Comparison of ENCODE assay signal across 15 cellular contexts in the genomic region with DNA sequence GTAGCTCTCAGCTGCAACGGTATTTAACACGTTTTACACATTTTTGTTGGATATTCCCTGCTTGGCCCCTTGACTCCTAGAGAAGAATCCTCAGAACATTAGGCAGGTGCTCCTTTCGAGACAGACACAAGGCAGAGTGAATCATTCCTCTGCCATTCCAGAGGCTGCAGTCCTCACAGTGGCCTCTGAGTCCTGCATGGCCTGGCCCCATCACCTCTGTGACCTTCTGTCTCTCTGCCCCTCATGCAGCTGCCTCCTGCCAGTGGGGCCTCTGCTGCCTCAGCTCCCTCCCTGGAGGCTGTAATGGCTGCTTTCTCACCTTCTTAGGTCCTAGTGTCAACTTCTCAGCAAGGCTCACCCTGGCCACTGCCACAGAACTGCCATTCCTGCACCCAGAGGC.
DNase-seq lines count a peak whose midpoint lies in the region; TF ChIP-seq lines count a peak whose summit lies in the region.
"Had no signal": no experiment of that assay in that cellular context is flagged by ENCODE, and none has a peak within 500 bp of the region (broad histone marks: within the 10 kb centered on the region; RNA-seq: fewer than 3 reads in every experiment).

No MANE protein-coding gene starts in this region.

- H3K27me3 ChIP-seq in neural progenitor cell, result no peaks in the 10 kb centered on the region

- H3K9me3 Mint-ChIP-seq in glutamatergic neuron (ENCODE audit: unreplicated experiment) (no peaks in the 10 kb centered on the region), neural progenitor cell (no peaks in the 10 kb centered on the region)

- no peak overlapping the region for H3K27ac ChIP-seq in neural progenitor cell

- H3K36me3 ChIP-seq in neural progenitor cell, result no peaks in the 10 kb centered on the region

- DNase-seq in ELF-1 (ENCODE audit: low read depth, low spot score) (peak; percentile 27), LHCN-M2 (ENCODE audit: low read depth) (peak; percentile 29), glutamatergic neuron (peak; percentile 43), neural progenitor cell (ENCODE audit: low spot score) (peak; percentile 11), posterior vena cava (ENCODE audit: low spot score) (no peak), DMS153 (lab: John Stamatoyannopoulos, UW) (no peak), NOMO-1 (lab: John Stamatoyannopoulos, UW; ENCODE audit: unreplicated experiment in 2 of 2) (no peak)
- DNase-seq: CD4-positive, CD25-positive, alpha-beta regulatory T cell; NCI-H1092 treated with DMSO at 0.1 percent for 48 hours; NCI-H146; NCI-H2029; NCI-H226; NCI-H510A treated with DMSO at 0.1 percent for 48 hours; NCI-H748 treated with DMSO at 0.1 percent for 48 hours; SIG-M5 had no signal

- no peak overlapping the region for H3K4me3 ChIP-seq in neural progenitor cell

- intact Hi-C loops in posterior vena cava (cut with DNase I), result no loop called here

- peaks cover 1% of the 10 kb centered on the region for H3K27me3 Mint-ChIP-seq in glutamatergic neuron (ENCODE audit: unreplicated experiment)
- no peaks in the 10 kb centered on the region for H3K27me3 Mint-ChIP-seq in neural progenitor cell (ENCODE audit: insufficient read depth, low read depth)
- H3K27me3 Mint-ChIP-seq: CD4-positive, CD25-positive, alpha-beta regulatory T cell had no signal

- H3K79me2 ChIP-seq in neural progenitor cell (ENCODE audit: low read depth), result no peaks in the 10 kb centered on the region

- H3F3A ChIP-seq in neural progenitor cell (ENCODE audit: low read depth), result peaks cover 12% of the 10 kb centered on the region

- H3K9me3 ChIP-seq in neural progenitor cell (ENCODE audit: low read depth), result no peaks in the 10 kb centered on the region

- H3K9ac ChIP-seq in neural progenitor cell, result no peak overlapping the region

- no peaks in the 10 kb centered on the region for H4K20me1 ChIP-seq in neural progenitor cell (ENCODE audit: low read depth)

- H3K4me1 Mint-ChIP-seq in glutamatergic neuron (ENCODE audit: low read depth, unreplicated experiment) (peaks cover 19% of the 10 kb centered on the region), neural progenitor cell (peaks cover 36% of the 10 kb centered on the region)
- H3K4me1 Mint-ChIP-seq: CD4-positive, CD25-positive, alpha-beta regulatory T cell had no signal

- no peak overlapping the region for H3K4me2 ChIP-seq in neural progenitor cell

- no peak overlapping the region for H3K4me3 Mint-ChIP-seq in glutamatergic neuron (ENCODE audit: unreplicated experiment)
- no peak overlapping the region for H3K4me3 Mint-ChIP-seq in neural progenitor cell
- H3K4me3 Mint-ChIP-seq: CD4-positive, CD25-positive, alpha-beta regulatory T cell had no signal

- no peak overlapping the region for H2AFZ ChIP-seq in neural progenitor cell (replicated peaks)

- H3K4me1 ChIP-seq in neural progenitor cell, result peaks cover 35% of the 10 kb centered on the region

- H3K27ac Mint-ChIP-seq in glutamatergic neuron (ENCODE audit: unreplicated experiment) (peak overlapping the region; percentile 56), neural progenitor cell (peak overlapping the region; percentile 92)
- H3K27ac Mint-ChIP-seq: CD4-positive, CD25-positive, alpha-beta regulatory T cell had no signal

- TF ChIP-seq CTCF in glutamatergic neuron (IDR thresholded peaks at IDR 0.05; ENCODE audit: partially characterized antibody, unreplicated experiment) (no peak), neural progenitor cell (IDR thresholded peaks at IDR 0.05) (no peak)

- H3K36me3 Mint-ChIP-seq in glutamatergic neuron (ENCODE audit: unreplicated experiment), result no peaks in the 10 kb centered on the region
- no peaks in the 10 kb centered on the region for H3K36me3 Mint-ChIP-seq in neural progenitor cell
- H3K36me3 Mint-ChIP-seq: CD4-positive, CD25-positive, alpha-beta regulatory T cell had no signal

Comparison
In these comparisons a context has a peak if more than half of its experiments do, and no peak if none do; other contexts are left out.
1. DNase-seq: peak in ELF-1 (single experiment), LHCN-M2 (single experiment), glutamatergic neuron (single experiment) and neural progenitor cell (single experiment); none in posterior vena cava (single experiment), DMS153 (single experiment) and NOMO-1 (0 of 2).